Comparison of ENCODE assay signal across 15 cellular contexts in the genomic region with DNA sequence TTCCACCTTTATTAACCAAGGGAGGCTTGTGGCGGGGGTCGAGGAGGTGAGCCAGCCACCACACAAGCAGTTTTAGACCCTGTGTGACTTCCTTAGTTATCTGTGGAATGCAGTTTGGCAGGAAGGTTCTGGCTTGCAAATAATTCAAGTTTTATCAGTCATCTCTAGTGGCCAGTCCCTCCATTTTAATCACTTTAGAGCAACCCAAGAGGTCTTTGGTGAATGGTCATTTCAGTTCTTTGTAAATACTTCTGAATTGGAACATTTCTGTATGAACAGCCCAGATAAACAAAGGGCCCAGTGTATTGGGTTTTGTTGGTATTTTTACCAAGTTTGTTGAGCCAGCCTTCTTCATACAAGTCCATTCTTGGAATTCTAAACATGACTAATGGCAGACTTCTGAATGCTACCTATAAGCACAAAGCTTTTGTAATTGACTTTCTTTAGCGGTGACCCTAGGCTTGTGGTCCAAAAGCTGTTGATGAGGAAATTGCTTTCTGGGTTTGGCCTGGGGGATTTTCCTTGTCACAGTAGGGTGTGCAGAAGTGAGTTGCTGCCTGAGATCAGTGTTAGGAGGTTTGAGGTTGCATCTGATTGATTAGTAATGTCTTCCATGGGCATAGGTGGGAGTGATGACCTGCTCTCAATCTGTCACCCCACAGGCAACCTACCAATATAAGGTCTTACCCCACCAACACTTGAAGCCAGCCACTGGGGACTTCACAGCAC.
DNase-seq lines count a peak whose midpoint lies in the region; ATAC-seq, FAIRE-seq and TF ChIP-seq lines count a peak whose summit lies in the region.
"Had no signal": no experiment of that assay in that cellular context is flagged by ENCODE, and none has a peak within 500 bp of the region (broad histone marks: within the 10 kb centered on the region; RNA-seq: fewer than 3 reads in every experiment).

No MANE protein-coding gene starts in this region.

- TF ChIP-seq RAD21 in A549 (conservative IDR thresholded peaks at IDR 0.05 in 1 of 2, IDR thresholded peaks at IDR 0.05 in 1 of 2) = no peak

- no peaks in the 10 kb centered on the region for H3K27me3 ChIP-seq in lung (ENCODE audit: control insufficient read depth, insufficient read depth)
- H3K27me3 ChIP-seq in hepatocyte = no peaks in the 10 kb centered on the region
- H3K27me3 ChIP-seq: SJSA1, uterus had no signal

- CTCF ChIA-PET in A549 (lab: Yijun Ruan, JAX) = no interaction called here

- POLR2A ChIA-PET in A549 (lab: Yijun Ruan, JAX) = no interaction called here

- no peak overlapping the region for H3K27ac ChIP-seq in A549
- H3K27ac ChIP-seq in lung (ENCODE audit: low read depth in 1 of 2, low read length in 1 of 2) = peak overlapping the region in 1 of 2 donors; percentile 65
- no peak overlapping the region for H3K27ac ChIP-seq in hepatocyte
- H3K27ac ChIP-seq: epithelial cell of prostate, SJSA1, uterus had no signal

- ATAC-seq in A549 (no peak; a peak in 1 of 6 replicates), lung (ENCODE audit: insufficient read depth, low FRiP score) (peak; percentile 58), HG03175 (IDR thresholded peaks at IDR 0.05; ENCODE audit: unreplicated experiment) (no peak)
- ATAC-seq: naive thymus-derived CD4-positive, alpha-beta T cell had no signal

- DNase-seq in A549 (ENCODE audit: low read depth in 1 of 2, low spot score in 1 of 2) (no peak), GM13976 (ENCODE audit: low spot score) (peak; percentile 46), astrocyte of the cerebellum (ENCODE audit: low read depth) (peak; percentile 66), lung (ENCODE audit: low spot score) (no peak), HUDEP-2 (lab: John Stamatoyannopoulos, UW; ENCODE audit: unreplicated experiment in 76 of 76) (no peak), hepatocyte (ENCODE audit: low spot score) (no peak), mucosa of gallbladder (ENCODE audit: low spot score) (no peak)
- DNase-seq: naive thymus-derived CD4-positive, alpha-beta T cell; NCI-H526 treated with DMSO at 0.1 percent for 48 hours; small intestine; uterus had no signal

- no peak for TF ChIP-seq POLR2A in A549 (IDR thresholded peaks at IDR 0.05; ENCODE audit: low read length)

- in situ Hi-C loops in GM13976 (cut with MboI; ENCODE audit: low sequenced_read_pairs, unreplicated experiment) = no loop called here
- in situ Hi-C loops in astrocyte of the cerebellum (cut with HindIII; ENCODE audit: low sequenced_read_pairs) = no loop called here

- no peak for TF ChIP-seq CTCF in A549 (IDR thresholded peaks at IDR 0.05)
- no peak for TF ChIP-seq CTCF in GM13976 (IDR thresholded peaks at IDR 0.05; ENCODE audit: borderline replicate concordance, control extremely low read depth, extremely low read depth, insufficient read depth, missing control alignments)
- TF ChIP-seq CTCF in astrocyte of the cerebellum (IDR thresholded peaks at IDR 0.05; ENCODE audit: low read depth, low read length, missing control alignments) = no peak
- no peak for TF ChIP-seq CTCF in lung (IDR thresholded peaks at IDR 0.05; ENCODE audit: control extremely low read depth, extremely low read depth)
- no peak for TF ChIP-seq CTCF in hepatocyte (IDR thresholded peaks at IDR 0.05; ENCODE audit: poor library complexity)

- no peak for FAIRE-seq in A549 (lab: Jason Lieb, UNC)
- FAIRE-seq: HTR-8/SVneo, small intestine had no signal

- H3K36me3 ChIP-seq in lung (ENCODE audit: control insufficient read depth in 2 of 2, insufficient read depth in 2 of 2, low read length in 2 of 2) (no peaks in the 10 kb centered on the region), hepatocyte (replicated peaks; ENCODE audit: insufficient read depth, low read depth) (no peaks in the 10 kb centered on the region)
- H3K36me3 ChIP-seq: SJSA1, uterus had no signal

- H3K9me3 ChIP-seq in A549 (no peaks in the 10 kb centered on the region), lung (ENCODE audit: control insufficient read depth in 2 of 2, insufficient read depth in 1 of 2, low read length in 1 of 2) (no peaks in the 10 kb centered on the region), hepatocyte (ENCODE audit: low read depth) (no peaks in the 10 kb centered on the region)
- H3K9me3 ChIP-seq: SJSA1, uterus had no signal

- H3K4me3 ChIP-seq in A549 (no peak overlapping the region), astrocyte of the cerebellum (ENCODE audit: low read depth, low read length) (no peak overlapping the region), lung (no peak overlapping the region), hepatocyte (no peak overlapping the region)
- H3K4me3 ChIP-seq: SJSA1, uterus had no signal

- no peaks in the 10 kb centered on the region for H3K9me2 ChIP-seq in hepatocyte (replicated peaks; ENCODE audit: insufficient read depth)

- peaks cover 30% of the 10 kb centered on the region for H3K4me1 ChIP-seq in A549
- H3K4me1 ChIP-seq in lung (ENCODE audit: control insufficient read depth in 2 of 2, insufficient read depth in 2 of 2, low read length in 2 of 2) = peaks cover 0 to 4% of the 10 kb centered on the region in 2 donors
- no peaks in the 10 kb centered on the region for H3K4me1 ChIP-seq in hepatocyte (ENCODE audit: insufficient read depth)
- H3K4me1 ChIP-seq: SJSA1, uterus had no signal

- no peak for TF ChIP-seq EP300 in A549 (IDR thresholded peaks at IDR 0.05)

- no peaks in the 10 kb centered on the region for H4K20me1 ChIP-seq in hepatocyte (ENCODE audit: insufficient read depth, poor library complexity, severe bottlenecking)

- no peak overlapping the region for H2AFZ ChIP-seq in hepatocyte

- WGBS in A549 (ENCODE audit: missing lambda C conversion rate) = 81% methylated on average over 3 of the region's 3 CpGs
- 48 to 51% methylated on average over 3 of the region's 3 CpGs for WGBS in lung, 2 donors
- 30% methylated on average over 3 of the region's 3 CpGs for WGBS in hepatocyte (ENCODE audit: low lambda C conversion rate, missing lambda C conversion rate)

- H3K79me2 ChIP-seq in hepatocyte = no peaks in the 10 kb centered on the region

- H3K4me2 ChIP-seq in A549 (peak overlapping the region; percentile 19; the same call in 1 of the 3 replicates), hepatocyte (no peak overlapping the region)

TF ChIP-seq in A549, 52 proteins besides CTCF, POLR2A, EP300 and RAD21:
- TF ChIP-seq HDAC2 (IDR thresholded peaks at IDR 0.05) (no peak), KDM5A (IDR thresholded peaks at IDR 0.05) (no peak), CHD2 (IDR thresholded peaks at IDR 0.05; ENCODE audit: low read length, partially characterized antibody) (no peak), HEYL (CRISPR knock-in tag; IDR thresholded peaks at IDR 0.05) (no peak), CBX8 (IDR thresholded peaks at IDR 0.05) (no peak), JUN (IDR thresholded peaks at IDR 0.05) (no peak), GATA3 (IDR thresholded peaks at IDR 0.05; ENCODE audit: borderline replicate concordance) (no peak), KDM1A (IDR thresholded peaks at IDR 0.05; ENCODE audit: low read depth) (no peak), NR3C1 (IDR thresholded peaks at IDR 0.05) (no peak), EHMT2 (IDR thresholded peaks at IDR 0.05; ENCODE audit: low read depth) (no peak), NFE2L2 (conservative IDR thresholded peaks at IDR 0.05; ENCODE audit: low read length) (no peak), TP53 (CRISPR knock-in tag; IDR thresholded peaks at IDR 0.05) (no peak)
TF ChIP-seq in A549: peak in this region for 0.

Comparison
In these comparisons a context has a peak if more than half of its experiments do, and no peak if none do; other contexts are left out.
1. DNase-seq: peak in GM13976 (single experiment) and astrocyte of the cerebellum (single experiment); none in A549 (0 of 2), lung (single experiment), HUDEP-2 (0 of 76), hepatocyte (single experiment) and mucosa of gallbladder (single experiment).